In genomic region chrX:140817943-140818342, GRCh38 we compare ENCODE assay signal across 9 cellular contexts.
A peak's percentile ranks its signal among the peaks of the same experiment; 100 is the strongest.
DNase-seq lines count a peak whose midpoint lies in the region; ATAC-seq, FAIRE-seq and TF ChIP-seq lines count a peak whose summit lies in the region.
"Had no signal": no experiment of that assay in that cellular context is flagged by ENCODE, and none has a peak within 500 bp of the region (broad histone marks: within the 10 kb centered on the region; RNA-seq: fewer than 3 reads in every experiment).

No MANE protein-coding gene starts in this region.

- H3K27me3 ChIP-seq in breast epithelium (peaks cover 0 to 12% of the 10 kb centered on the region in 2 donors), OCI-LY3 (ENCODE audit: low read depth, low read length) (no peaks in the 10 kb centered on the region; the same call in 1 of the 2 replicates), fibroblast of lung (ENCODE audit: control insufficient read depth, insufficient read depth, low read length) (no peaks in the 10 kb centered on the region), tibial nerve (peaks cover 0 to 3% of the 10 kb centered on the region in 2 donors)

- no peak for ATAC-seq in GM18505 (IDR thresholded peaks at IDR 0.05; ENCODE audit: unreplicated experiment)
- ATAC-seq: naive thymus-derived CD4-positive, alpha-beta T cell had no signal

- CTCF ChIA-PET in MCF 10A (lab: Yijun Ruan, JAX): interaction anchor here (0.5 to 4.6 kb wide), 21 partner anchors 8 to 1996 kb away, joined by 3 to 22 read pairs (median 3); partner anchors contain the start of gene LINC00632

- H3K4me3 ChIP-seq in breast epithelium: no peak overlapping the region
- no peak overlapping the region for H3K4me3 ChIP-seq in OCI-LY3 (ENCODE audit: low read length)
- no peak overlapping the region for H3K4me3 ChIP-seq in fibroblast of lung (replicated peaks in 1 of 4; ENCODE audit: control extremely low read depth in 1 of 4, insufficient read depth in 1 of 4, low read depth in 3 of 4, low read length in 4 of 4)
- H3K4me3 ChIP-seq in tibial nerve: no peak overlapping the region

- H3K9ac ChIP-seq in OCI-LY3 (ENCODE audit: low read length) (no peak overlapping the region), fibroblast of lung (ENCODE audit: insufficient read depth, low read length) (no peak overlapping the region)

- H2AFZ ChIP-seq in OCI-LY3 (ENCODE audit: low read depth, low read length) (no peak overlapping the region), fibroblast of lung (ENCODE audit: low read length) (no peak overlapping the region)

- no peaks in the 10 kb centered on the region for H3K36me3 Mint-ChIP-seq in MCF 10A (ENCODE audit: insufficient read depth, unreplicated experiment)
- H3K36me3 Mint-ChIP-seq: naive thymus-derived CD4-positive, alpha-beta T cell had no signal

- H3K27ac ChIP-seq in breast epithelium (no peak overlapping the region), OCI-LY3 (ENCODE audit: low read length) (no peak overlapping the region), fibroblast of lung (ENCODE audit: insufficient read depth, low read length) (no peak overlapping the region), tibial nerve (no peak overlapping the region)

- H3K4me1 Mint-ChIP-seq in MCF 10A (ENCODE audit: insufficient read depth, unreplicated experiment): peaks cover 16% of the 10 kb centered on the region

- TF ChIP-seq POLR2A in breast epithelium (IDR thresholded peaks at IDR 0.05): no peak
- no peak for TF ChIP-seq POLR2A in tibial nerve (IDR thresholded peaks at IDR 0.05)
- no peak for TF ChIP-seq POLR2A in GM18505 (IDR thresholded peaks at IDR 0.05; ENCODE audit: borderline replicate concordance, extremely low read depth, insufficient read depth, insufficient read length)

- TF ChIP-seq CTCF in MCF 10A (IDR thresholded peaks at IDR 0.05; ENCODE audit: unreplicated experiment): peak; percentile 58
- TF ChIP-seq CTCF in breast epithelium (IDR thresholded peaks at IDR 0.05): peak in 1 of 3 donors; percentile 27
- TF ChIP-seq CTCF in OCI-LY3 (IDR thresholded peaks at IDR 0.05; ENCODE audit: low read depth, low read length): peak; percentile 55
- TF ChIP-seq CTCF in fibroblast of lung (conservative IDR thresholded peaks at IDR 0.05 in 1 of 2, IDR thresholded peaks at IDR 0.05 in 1 of 2; ENCODE audit: low read depth in 1 of 2, low read length in 2 of 2): peak; percentile 35 to 62
- TF ChIP-seq CTCF in tibial nerve (IDR thresholded peaks at IDR 0.05): peak in 4 of 5 experiments; percentile 11 to 34 (median 31)

- POLR2A ChIA-PET in MCF 10A (lab: Yijun Ruan, JAX): interaction anchor here (0.7 kb wide), 1 partner anchor 570 kb away, joined by 3 read pairs; no protein-coding TSS in a partner anchor

- WGBS in tibial nerve, 2 donors: 28 to 32% methylated on average over 6 of the region's 6 CpGs

- H3K9me3 ChIP-seq in breast epithelium (peaks cover 0 to 5% of the 10 kb centered on the region in 2 donors), OCI-LY3 (ENCODE audit: insufficient read depth, low read length) (no peaks in the 10 kb centered on the region), fibroblast of lung (ENCODE audit: control insufficient read depth, insufficient read depth, low read depth, low read length) (no peaks in the 10 kb centered on the region), tibial nerve (no peaks in the 10 kb centered on the region)

- H3K4me2 ChIP-seq in OCI-LY3 (ENCODE audit: low read length) (no peak overlapping the region), fibroblast of lung (ENCODE audit: extremely low read depth, insufficient read depth, low read length) (no peak overlapping the region)

- H3K27ac Mint-ChIP-seq in MCF 10A (ENCODE audit: low read depth, unreplicated experiment): no peak overlapping the region
- H3K27ac Mint-ChIP-seq: naive thymus-derived CD4-positive, alpha-beta T cell had no signal

- intact Hi-C loops in MCF 10A (cut with micrococcal nuclease) (loop anchor here (2.0 to 5.0 kb wide), 2 partner anchors 51 to 459 kb away; no protein-coding TSS in a partner anchor), breast epithelium (cut with DNase I; ENCODE audit: low total_unique reads) (no loop called here)

- BruUV-seq in MCF 10A (replicated peaks; lab: Mats Ljungman, UMichigan): no TSS peak

- H3K4me3 Mint-ChIP-seq in MCF 10A (ENCODE audit: unreplicated experiment): no peak overlapping the region
- H3K4me3 Mint-ChIP-seq: naive thymus-derived CD4-positive, alpha-beta T cell had no signal

- peak; percentile 51 for DNase-seq in MCF 10A (ENCODE audit: unreplicated experiment)
- DNase-seq in breast epithelium (ENCODE audit: low spot score in 2 of 2): no peak
- DNase-seq in fibroblast of lung (ENCODE audit: low read depth in 2 of 2): peak; percentile 35 to 43
- DNase-seq in tibial nerve (ENCODE audit: low spot score in 2 of 2): peak in 1 of 2 donors; percentile 5
- no peak for DNase-seq in middle frontal gyrus (ENCODE audit: extremely low spot score, low spot score)
- no peak for DNase-seq in HTR-8/SVneo (ENCODE audit: insufficient read length, low spot score)
- DNase-seq: naive thymus-derived CD4-positive, alpha-beta T cell had no signal

- no peaks in the 10 kb centered on the region for H3K27me3 Mint-ChIP-seq in MCF 10A (ENCODE audit: insufficient read depth, unreplicated experiment)
- H3K27me3 Mint-ChIP-seq: naive thymus-derived CD4-positive, alpha-beta T cell had no signal

- no peak for FAIRE-seq in HTR-8/SVneo (lab: Jason Lieb, UNC)

- H3K36me3 ChIP-seq in breast epithelium (no peaks in the 10 kb centered on the region), OCI-LY3 (replicated peaks; ENCODE audit: low read depth, low read length) (no peaks in the 10 kb centered on the region), fibroblast of lung (ENCODE audit: control insufficient read depth, insufficient read depth, low read length) (no peaks in the 10 kb centered on the region), tibial nerve (no peaks in the 10 kb centered on the region)

- H3K9me3 Mint-ChIP-seq in MCF 10A (ENCODE audit: unreplicated experiment): peaks cover 11% of the 10 kb centered on the region

- TF ChIP-seq EP300 in tibial nerve (IDR thresholded peaks at IDR 0.05): no peak

- no peaks in the 10 kb centered on the region for H3K79me2 ChIP-seq in OCI-LY3 (ENCODE audit: low read length)
- no peaks in the 10 kb centered on the region for H3K79me2 ChIP-seq in fibroblast of lung (ENCODE audit: control insufficient read depth, insufficient read depth, low read length)

- H4K20me1 ChIP-seq in OCI-LY3 (ENCODE audit: insufficient read depth, low read length): no peaks in the 10 kb centered on the region
- no peaks in the 10 kb centered on the region for H4K20me1 ChIP-seq in fibroblast of lung (ENCODE audit: control insufficient read depth, extremely low read depth, insufficient read depth, low read length)

- H3K4me1 ChIP-seq in breast epithelium (no peaks in the 10 kb centered on the region), OCI-LY3 (ENCODE audit: low read length) (peaks cover 4% of the 10 kb centered on the region), fibroblast of lung (ENCODE audit: control insufficient read depth, extremely low read depth, insufficient read depth, low read length) (no peaks in the 10 kb centered on the region), tibial nerve (no peaks in the 10 kb centered on the region)

Comparison
In these comparisons a context has a peak if more than half of its experiments do, and no peak if none do; other contexts are left out.
1. DNase-seq: peak in MCF 10A (single experiment) and fibroblast of lung (2 of 2); none in breast epithelium (0 of 2), middle frontal gyrus (single experiment) and HTR-8/SVneo (single experiment).